ENCODE assay signal across 8 cellular contexts in genomic region chr14:32077081-32078029, GRCh38. TPM values are rescaled to one million over a fixed set of nuclear protein-coding genes. Genes with fewer than 3 reads are reported as not detected.
A peak's percentile ranks its signal among the peaks of the same experiment; 100 is the strongest.
DNase-seq lines count a peak whose midpoint lies in the region; ATAC-seq and TF ChIP-seq lines count a peak whose summit lies in the region.

Gene ARHGAP5, plus strand, starts transcription at chr14:32077304. Its CDS starts 13,366 bp downstream, at chr14:32090670.

- H3K9me3 Mint-ChIP-seq in nephron progenitor cell: no peaks in the 10 kb centered on the region

- H3K27ac ChIP-seq in A673 (ENCODE audit: low read depth, low read length, poor library complexity, severe bottlenecking): peak within 1 kb of the TSS; percentile 85
- no peak within 1 kb of the TSS for H3K27ac ChIP-seq in OCI-LY1 (ENCODE audit: low read depth, low read length, poor library complexity, severe bottlenecking)
- H3K27ac ChIP-seq in thymus (ENCODE audit: low read depth): peak within 1 kb of the TSS; percentile 93

- H3K4me3 Mint-ChIP-seq in nephron progenitor cell: peak within 1 kb of the TSS; percentile 99

- H3K36me3 ChIP-seq in A673 (ENCODE audit: insufficient read depth, low read length, poor library complexity, severe bottlenecking) (no peaks in the 10 kb centered on the region), OCI-LY1 (ENCODE audit: insufficient read depth, low read length) (no peaks in the 10 kb centered on the region), thymus (ENCODE audit: control insufficient read depth, insufficient read depth) (no peaks in the 10 kb centered on the region)

- H3K4me1 ChIP-seq in A673 (ENCODE audit: insufficient read depth, low read length, poor library complexity, severe bottlenecking) (peaks cover 12% of the 10 kb centered on the region), OCI-LY1 (ENCODE audit: insufficient read depth, low read length, severe bottlenecking) (peaks cover 18% of the 10 kb centered on the region), thymus (ENCODE audit: control insufficient read depth, insufficient read depth, low read length) (peaks cover 5% of the 10 kb centered on the region)

- TF ChIP-seq CTCF in A673 (conservative IDR thresholded peaks at IDR 0.05; ENCODE audit: low read depth, low read length): no peak
- no peak for TF ChIP-seq CTCF in OCI-LY1 (IDR thresholded peaks at IDR 0.05; ENCODE audit: low read length)
- no peak for TF ChIP-seq CTCF in nephron progenitor cell (IDR thresholded peaks at IDR 0.05)

- H3K79me2 ChIP-seq in OCI-LY1 (ENCODE audit: insufficient read depth, low read length): no peaks in the 10 kb centered on the region

- CTCF ChIA-PET in A673 (lab: Charles Lee): no interaction called here

- WGBS in thymus: under 1% methylated on average over 98 of the region's 98 CpGs

- POLR2A ChIA-PET in A673 (lab: Charles Lee; ENCODE audit: low non-redundant PET): interaction anchor here (0.6 to 0.7 kb wide), 3 partner anchors 32 to 865 kb away, joined by 3 to 4 read pairs (median 3); no protein-coding TSS in a partner anchor

- peak within 1 kb of the TSS; percentile 99 for H3K27ac Mint-ChIP-seq in nephron progenitor cell

- no peaks in the 10 kb centered on the region for H3K9me2 ChIP-seq in OCI-LY1 (ENCODE audit: low read depth, low read length)

- H2AFZ ChIP-seq in OCI-LY1 (ENCODE audit: low read length): peak within 1 kb of the TSS; percentile 94

- H3K4me2 ChIP-seq in OCI-LY1 (ENCODE audit: low read length): peak within 1 kb of the TSS; percentile 98

- ATAC-seq in GM18867 (IDR thresholded peaks at IDR 0.05; ENCODE audit: unreplicated experiment): peak; percentile 51
- ATAC-seq in HG03135 (IDR thresholded peaks at IDR 0.05; ENCODE audit: unreplicated experiment): peak; percentile 43

- 0 out of 2 replicates have a peak, but pooled peaks cover 3% of the 10 kb centered on the region for H3F3A ChIP-seq in OCI-LY1 (ENCODE audit: insufficient read depth, low read length)

- no peaks in the 10 kb centered on the region for H3K9me3 ChIP-seq in A673 (ENCODE audit: low read depth, low read length, poor library complexity, severe bottlenecking)
- no peaks in the 10 kb centered on the region for H3K9me3 ChIP-seq in OCI-LY1 (ENCODE audit: low read length)
- no peaks in the 10 kb centered on the region for H3K9me3 ChIP-seq in thymus (ENCODE audit: control insufficient read depth)

- peaks cover 3% of the 10 kb centered on the region for H3K27me3 Mint-ChIP-seq in nephron progenitor cell (ENCODE audit: low read depth, poor library complexity)

- peaks cover 52% of the 10 kb centered on the region for H3K4me1 Mint-ChIP-seq in nephron progenitor cell

- intact Hi-C loops in A673 (cut with micrococcal nuclease; ENCODE audit: unreplicated experiment): loop anchor here (5.0 to 10.0 kb wide), 3 partner anchors 65 to 563 kb away; no protein-coding TSS in a partner anchor

- H3K9ac ChIP-seq in OCI-LY1 (ENCODE audit: low read length): peak within 1 kb of the TSS; percentile 74

- H3K36me3 Mint-ChIP-seq in nephron progenitor cell (ENCODE audit: low read depth): peaks cover 4% of the 10 kb centered on the region

- no TSS peak for BruUV-seq in A673 (replicated peaks; lab: Mats Ljungman, UMichigan)

- H4K20me1 ChIP-seq in OCI-LY1 (ENCODE audit: insufficient read depth, low read length): no peaks in the 10 kb centered on the region

- DNase-seq in A673 (ENCODE audit: low spot score) (peak; percentile 62), fibroblast of peridontal ligament (ENCODE audit: extremely low read depth) (peak; percentile 11), nephron progenitor cell (peak; percentile 76)
- peak; percentile 48 to 63 for DNase-seq in activated T-helper 1 cell treated with anti-CD3 and anti-CD28 coated beads, Interleukin-2, amount 50 U/mL, for 16 hours (ENCODE audit: low read depth in 1 of 2, low spot score in 1 of 2)

- peak within 1 kb of the TSS; percentile 88 for H3K4me3 ChIP-seq in A673 (ENCODE audit: low read depth, low read length, poor library complexity, severe bottlenecking)
- peak within 1 kb of the TSS; percentile 89 for H3K4me3 ChIP-seq in OCI-LY1 (ENCODE audit: low read depth, low read length, poor library complexity, severe bottlenecking)
- peak within 1 kb of the TSS; percentile 84 for H3K4me3 ChIP-seq in thymus (ENCODE audit: low read length)

- no peaks in the 10 kb centered on the region for H3K27me3 ChIP-seq in A673 (replicated peaks; ENCODE audit: insufficient read depth, low read depth, low read length, poor library complexity)
- no peaks in the 10 kb centered on the region for H3K27me3 ChIP-seq in OCI-LY1 (ENCODE audit: insufficient read depth, low read length)
- no peaks in the 10 kb centered on the region for H3K27me3 ChIP-seq in thymus (ENCODE audit: control insufficient read depth, insufficient read depth)

RNA-seq across cellular contexts. Expression of gene ARHGAP5, which starts in this region (rescaled TPM):
- total RNA-seq in A673 (2021): 44.5 and 51.3 TPM in 2 replicates
- polyA plus RNA-seq in thymus: 25.9 TPM

Comparison
In these comparisons a context has a peak if more than half of its experiments do, and no peak if none do; other contexts are left out.
1. DNase-seq: peak in every context shown above with its lines; median percentile 76 in nephron progenitor cell; 62 in A673; 56 in activated T-helper 1 cell treated with anti-CD3 and anti-CD28 coated beads, Interleukin-2, amount 50 U/mL, for 16 hours; 11 in fibroblast of peridontal ligament.